In the genomic region with DNA sequence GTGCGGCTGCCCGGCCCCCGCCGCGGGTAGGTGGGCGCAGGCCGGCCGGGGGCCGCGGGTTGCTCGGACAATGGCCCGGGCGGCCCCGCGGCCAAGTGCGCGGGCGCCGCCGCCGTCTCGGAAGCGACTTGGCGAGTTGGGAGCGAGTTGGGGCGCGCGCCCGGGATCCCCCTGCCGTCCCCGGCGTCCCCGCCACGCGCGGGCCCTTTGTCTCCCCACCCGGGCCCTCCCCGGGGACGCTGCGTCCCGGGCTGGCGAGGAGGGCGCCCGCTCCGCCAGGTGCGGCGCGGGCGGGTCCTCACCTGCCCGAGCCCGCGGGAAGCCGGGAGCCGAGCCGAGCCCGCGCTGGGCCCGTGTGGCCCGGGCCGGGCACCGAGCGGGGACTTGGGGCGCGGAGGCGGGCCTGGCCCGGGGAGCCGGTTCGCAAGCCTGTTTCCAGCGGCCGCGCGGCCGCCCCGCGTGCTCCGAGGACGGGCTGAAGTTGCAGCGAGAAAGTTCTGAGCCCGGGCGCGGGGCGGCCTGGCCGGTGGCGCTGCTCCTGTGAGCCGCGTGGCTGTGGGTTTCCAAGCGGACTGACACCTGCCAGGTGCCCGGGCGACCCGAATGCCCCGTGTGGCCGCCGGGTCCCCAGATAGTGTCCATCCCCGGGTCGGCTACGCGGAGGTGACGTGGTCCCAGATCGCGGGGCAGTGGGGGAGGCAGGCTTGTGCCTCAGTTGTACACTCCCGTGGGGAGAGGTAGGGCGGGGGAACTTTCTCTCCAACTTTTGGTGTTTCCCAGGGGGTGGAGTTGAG, we compare ENCODE assay signal across 1 cellular context.
TF ChIP-seq lines count a peak whose summit lies in the region.

No MANE protein-coding gene starts in this region.

TF ChIP-seq in HepG2, 621 proteins besides CTCF, POLR2A, EP300 and RAD21 (continued from another document and continues in another):
- no peak for TF ChIP-seq ATF7 (IDR thresholded peaks at IDR 0.05)
- TF ChIP-seq ATF7 (CRISPR knock-in tag; IDR thresholded peaks at IDR 0.05) = no peak
- peak; percentile 53 for TF ChIP-seq PHF8 (CRISPR knock-in tag; IDR thresholded peaks at IDR 0.05)
- no peak for TF ChIP-seq ZNF577 (CRISPR knock-in tag; IDR thresholded peaks at IDR 0.05; ENCODE audit: borderline replicate concordance, low read depth)
- no peak for TF ChIP-seq ZSCAN29 (CRISPR knock-in tag; conservative IDR thresholded peaks at IDR 0.05)
- no peak for TF ChIP-seq CCDC6 (CRISPR knock-in tag; IDR thresholded peaks at IDR 0.05)
- TF ChIP-seq, protein P1, sequence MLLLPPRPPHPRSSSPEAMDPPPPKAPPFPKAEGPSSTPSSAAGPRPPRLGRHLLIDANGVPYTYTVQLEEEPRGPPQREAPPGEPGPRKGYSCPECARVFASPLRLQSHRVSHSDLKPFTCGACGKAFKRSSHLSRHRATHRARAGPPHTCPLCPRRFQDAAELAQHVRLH (CRISPR knock-in tag; IDR thresholded peaks at IDR 0.05; ENCODE audit: borderline replicate concordance, low read depth) = no peak
- peak; percentile 95 for TF ChIP-seq AGO2 (optimal IDR thresholded peaks at IDR 0.05; ENCODE audit: low read depth, low read length)
- TF ChIP-seq, protein P2, sequence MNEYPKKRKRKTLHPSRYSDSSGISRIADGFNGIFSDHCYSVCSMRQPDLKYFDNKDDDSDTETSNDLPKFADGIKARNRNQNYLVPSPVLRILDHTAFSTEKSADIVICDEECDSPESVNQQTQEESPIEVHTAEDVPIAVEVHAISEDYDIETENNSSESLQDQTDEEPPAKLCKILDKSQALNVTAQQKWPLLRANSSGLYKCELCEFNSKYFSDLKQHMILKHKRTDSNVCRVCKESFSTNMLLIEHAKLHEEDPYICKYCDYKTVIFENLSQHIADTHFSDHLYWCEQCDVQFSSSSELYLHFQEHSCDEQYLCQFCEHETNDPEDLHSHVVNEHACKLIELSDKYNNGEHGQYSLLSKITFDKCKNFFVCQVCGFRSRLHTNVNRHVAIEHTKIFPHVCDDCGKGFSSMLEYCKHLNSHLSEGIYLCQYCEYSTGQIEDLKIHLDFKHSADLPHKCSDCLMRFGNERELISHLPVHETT (CRISPR knock-in tag; conservative IDR thresholded peaks at IDR 0.05) = no peak
- TF ChIP-seq ZC3H4 (CRISPR knock-in tag; IDR thresholded peaks at IDR 0.05; ENCODE audit: borderline replicate concordance) = peak; percentile 85; the same call in 1 of the 2 replicates
- TF ChIP-seq PHB2 (IDR thresholded peaks at IDR 0.05; ENCODE audit: partially characterized antibody) = no peak
- peak; percentile 66 for TF ChIP-seq AGO1 (IDR thresholded peaks at IDR 0.05; ENCODE audit: low read depth, low read length, poor library complexity, severe bottlenecking)
- TF ChIP-seq SETDB1 (CRISPR knock-in tag; IDR thresholded peaks at IDR 0.05; ENCODE audit: borderline replicate concordance) = no peak
- TF ChIP-seq ZNF24 (IDR thresholded peaks at IDR 0.05) = no peak
- TF ChIP-seq, protein P3, sequence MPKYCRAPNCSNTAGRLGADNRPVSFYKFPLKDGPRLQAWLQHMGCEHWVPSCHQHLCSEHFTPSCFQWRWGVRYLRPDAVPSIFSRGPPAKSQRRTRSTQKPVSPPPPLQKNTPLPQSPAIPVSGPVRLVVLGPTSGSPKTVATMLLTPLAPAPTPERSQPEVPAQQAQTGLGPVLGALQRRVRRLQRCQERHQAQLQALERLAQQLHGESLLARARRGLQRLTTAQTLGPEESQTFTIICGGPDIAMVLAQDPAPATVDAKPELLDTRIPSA (CRISPR knock-in tag; IDR thresholded peaks at IDR 0.05; ENCODE audit: borderline replicate concordance) = no peak
- TF ChIP-seq AKAP8 (CRISPR knock-in tag; IDR thresholded peaks at IDR 0.05) = 0 out of 2 replicates have a peak, but pooled peaks have one; percentile 13
- 0 out of 2 replicates have a peak, but pooled peaks have one; percentile 43 for TF ChIP-seq KAT7 (CRISPR knock-in tag; IDR thresholded peaks at IDR 0.05; ENCODE audit: borderline replicate concordance)
- peak; percentile 24; the same call in 1 of the 2 replicates for TF ChIP-seq HES4 (CRISPR knock-in tag; IDR thresholded peaks at IDR 0.05; ENCODE audit: borderline replicate concordance)
- TF ChIP-seq, protein P4, sequence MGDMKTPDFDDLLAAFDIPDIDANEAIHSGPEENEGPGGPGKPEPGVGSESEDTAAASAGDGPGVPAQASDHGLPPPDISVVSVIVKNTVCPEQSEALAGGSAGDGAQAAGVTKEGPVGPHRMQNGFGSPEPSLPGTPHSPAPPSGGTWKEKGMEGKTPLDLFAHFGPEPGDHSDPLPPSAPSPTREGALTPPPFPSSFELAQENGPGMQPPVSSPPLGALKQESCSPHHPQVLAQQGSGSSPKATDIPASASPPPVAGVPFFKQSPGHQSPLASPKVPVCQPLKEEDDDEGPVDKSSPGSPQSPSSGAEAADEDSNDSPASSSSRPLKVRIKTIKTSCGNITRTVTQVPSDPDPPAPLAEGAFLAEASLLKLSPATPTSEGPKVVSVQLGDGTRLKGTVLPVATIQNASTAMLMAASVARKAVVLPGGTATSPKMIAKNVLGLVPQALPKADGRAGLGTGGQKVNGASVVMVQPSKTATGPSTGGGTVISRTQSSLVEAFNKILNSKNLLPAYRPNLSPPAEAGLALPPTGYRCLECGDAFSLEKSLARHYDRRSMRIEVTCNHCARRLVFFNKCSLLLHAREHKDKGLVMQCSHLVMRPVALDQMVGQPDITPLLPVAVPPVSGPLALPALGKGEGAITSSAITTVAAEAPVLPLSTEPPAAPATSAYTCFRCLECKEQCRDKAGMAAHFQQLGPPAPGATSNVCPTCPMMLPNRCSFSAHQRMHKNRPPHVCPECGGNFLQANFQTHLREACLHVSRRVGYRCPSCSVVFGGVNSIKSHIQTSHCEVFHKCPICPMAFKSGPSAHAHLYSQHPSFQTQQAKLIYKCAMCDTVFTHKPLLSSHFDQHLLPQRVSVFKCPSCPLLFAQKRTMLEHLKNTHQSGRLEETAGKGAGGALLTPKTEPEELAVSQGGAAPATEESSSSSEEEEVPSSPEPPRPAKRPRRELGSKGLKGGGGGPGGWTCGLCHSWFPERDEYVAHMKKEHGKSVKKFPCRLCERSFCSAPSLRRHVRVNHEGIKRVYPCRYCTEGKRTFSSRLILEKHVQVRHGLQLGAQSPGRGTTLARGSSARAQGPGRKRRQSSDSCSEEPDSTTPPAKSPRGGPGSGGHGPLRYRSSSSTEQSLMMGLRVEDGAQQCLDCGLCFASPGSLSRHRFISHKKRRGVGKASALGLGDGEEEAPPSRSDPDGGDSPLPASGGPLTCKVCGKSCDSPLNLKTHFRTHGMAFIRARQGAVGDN (CRISPR knock-in tag; IDR thresholded peaks at IDR 0.05) = peak; percentile 60; the same call in 1 of the 2 replicates
- TF ChIP-seq SNAPC2 (CRISPR knock-in tag; IDR thresholded peaks at IDR 0.05) = no peak
- TF ChIP-seq ASH2L (IDR thresholded peaks at IDR 0.05; ENCODE audit: insufficient read length, low read depth, low read length) = peak; percentile 20
- TF ChIP-seq ZNF75D (CRISPR knock-in tag; IDR thresholded peaks at IDR 0.05; ENCODE audit: borderline replicate concordance) = no peak
- TF ChIP-seq, protein P5, sequence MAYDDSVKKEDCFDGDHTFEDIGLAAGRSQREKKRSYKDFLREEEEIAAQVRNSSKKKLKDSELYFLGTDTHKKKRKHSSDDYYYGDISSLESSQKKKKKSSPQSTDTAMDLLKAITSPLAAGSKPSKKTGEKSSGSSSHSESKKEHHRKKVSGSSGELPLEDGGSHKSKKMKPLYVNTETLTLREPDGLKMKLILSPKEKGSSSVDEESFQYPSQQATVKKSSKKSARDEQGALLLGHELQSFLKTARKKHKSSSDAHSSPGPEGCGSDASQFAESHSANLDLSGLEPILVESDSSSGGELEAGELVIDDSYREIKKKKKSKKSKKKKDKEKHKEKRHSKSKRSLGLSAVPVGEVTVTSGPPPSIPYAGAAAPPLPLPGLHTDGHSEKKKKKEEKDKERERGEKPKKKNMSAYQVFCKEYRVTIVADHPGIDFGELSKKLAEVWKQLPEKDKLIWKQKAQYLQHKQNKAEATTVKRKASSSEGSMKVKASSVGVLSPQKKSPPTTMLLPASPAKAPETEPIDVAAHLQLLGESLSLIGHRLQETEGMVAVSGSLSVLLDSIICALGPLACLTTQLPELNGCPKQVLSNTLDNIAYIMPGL (CRISPR knock-in tag; IDR thresholded peaks at IDR 0.05; ENCODE audit: borderline replicate concordance in 1 of 2, low read depth in 1 of 2) = peak in 1 of 2 experiments; percentile 45; a peak in 1 of 4 replicates
- peak; percentile 10; the same call in 1 of the 2 replicates for TF ChIP-seq MIER3 (CRISPR knock-in tag; IDR thresholded peaks at IDR 0.05; ENCODE audit: borderline replicate concordance)
- TF ChIP-seq, protein P6, sequence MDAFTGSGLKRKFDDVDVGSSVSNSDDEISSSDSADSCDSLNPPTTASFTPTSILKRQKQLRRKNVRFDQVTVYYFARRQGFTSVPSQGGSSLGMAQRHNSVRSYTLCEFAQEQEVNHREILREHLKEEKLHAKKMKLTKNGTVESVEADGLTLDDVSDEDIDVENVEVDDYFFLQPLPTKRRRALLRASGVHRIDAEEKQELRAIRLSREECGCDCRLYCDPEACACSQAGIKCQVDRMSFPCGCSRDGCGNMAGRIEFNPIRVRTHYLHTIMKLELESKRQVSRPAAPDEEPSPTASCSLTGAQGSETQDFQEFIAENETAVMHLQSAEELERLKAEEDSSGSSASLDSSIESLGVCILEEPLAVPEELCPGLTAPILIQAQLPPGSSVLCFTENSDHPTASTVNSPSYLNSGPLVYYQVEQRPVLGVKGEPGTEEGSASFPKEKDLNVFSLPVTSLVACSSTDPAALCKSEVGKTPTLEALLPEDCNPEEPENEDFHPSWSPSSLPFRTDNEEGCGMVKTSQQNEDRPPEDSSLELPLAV (CRISPR knock-in tag; conservative IDR thresholded peaks at IDR 0.05; ENCODE audit: low read depth) = 0 out of 2 replicates have a peak, but pooled peaks have one; percentile 31
- no peak for TF ChIP-seq HNF4G (IDR thresholded peaks at IDR 0.05; ENCODE audit: borderline replicate concordance, low read depth, low read length)
- 0 out of 2 replicates have a peak, but pooled peaks have one; percentile 22 for TF ChIP-seq HNF4G (CRISPR knock-in tag; IDR thresholded peaks at IDR 0.05; ENCODE audit: borderline replicate concordance, low read depth)
- TF ChIP-seq, protein P7, sequence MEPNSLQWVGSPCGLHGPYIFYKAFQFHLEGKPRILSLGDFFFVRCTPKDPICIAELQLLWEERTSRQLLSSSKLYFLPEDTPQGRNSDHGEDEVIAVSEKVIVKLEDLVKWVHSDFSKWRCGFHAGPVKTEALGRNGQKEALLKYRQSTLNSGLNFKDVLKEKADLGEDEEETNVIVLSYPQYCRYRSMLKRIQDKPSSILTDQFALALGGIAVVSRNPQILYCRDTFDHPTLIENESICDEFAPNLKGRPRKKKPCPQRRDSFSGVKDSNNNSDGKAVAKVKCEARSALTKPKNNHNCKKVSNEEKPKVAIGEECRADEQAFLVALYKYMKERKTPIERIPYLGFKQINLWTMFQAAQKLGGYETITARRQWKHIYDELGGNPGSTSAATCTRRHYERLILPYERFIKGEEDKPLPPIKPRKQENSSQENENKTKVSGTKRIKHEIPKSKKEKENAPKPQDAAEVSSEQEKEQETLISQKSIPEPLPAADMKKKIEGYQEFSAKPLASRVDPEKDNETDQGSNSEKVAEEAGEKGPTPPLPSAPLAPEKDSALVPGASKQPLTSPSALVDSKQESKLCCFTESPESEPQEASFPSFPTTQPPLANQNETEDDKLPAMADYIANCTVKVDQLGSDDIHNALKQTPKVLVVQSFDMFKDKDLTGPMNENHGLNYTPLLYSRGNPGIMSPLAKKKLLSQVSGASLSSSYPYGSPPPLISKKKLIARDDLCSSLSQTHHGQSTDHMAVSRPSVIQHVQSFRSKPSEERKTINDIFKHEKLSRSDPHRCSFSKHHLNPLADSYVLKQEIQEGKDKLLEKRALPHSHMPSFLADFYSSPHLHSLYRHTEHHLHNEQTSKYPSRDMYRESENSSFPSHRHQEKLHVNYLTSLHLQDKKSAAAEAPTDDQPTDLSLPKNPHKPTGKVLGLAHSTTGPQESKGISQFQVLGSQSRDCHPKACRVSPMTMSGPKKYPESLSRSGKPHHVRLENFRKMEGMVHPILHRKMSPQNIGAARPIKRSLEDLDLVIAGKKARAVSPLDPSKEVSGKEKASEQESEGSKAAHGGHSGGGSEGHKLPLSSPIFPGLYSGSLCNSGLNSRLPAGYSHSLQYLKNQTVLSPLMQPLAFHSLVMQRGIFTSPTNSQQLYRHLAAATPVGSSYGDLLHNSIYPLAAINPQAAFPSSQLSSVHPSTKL (CRISPR knock-in tag; IDR thresholded peaks at IDR 0.05) = no peak
- TF ChIP-seq ZNF260 (CRISPR knock-in tag; IDR thresholded peaks at IDR 0.05; ENCODE audit: borderline replicate concordance, low read depth) = no peak
- no peak for TF ChIP-seq ZNF749 (CRISPR knock-in tag; IDR thresholded peaks at IDR 0.05; ENCODE audit: borderline replicate concordance)
- no peak for TF ChIP-seq CC2D1A (CRISPR knock-in tag; IDR thresholded peaks at IDR 0.05)
- peak; percentile 89 for TF ChIP-seq RBFOX2 (IDR thresholded peaks at IDR 0.05; ENCODE audit: low read depth, low read length)
- no peak for TF ChIP-seq SNRNP70 (IDR thresholded peaks at IDR 0.05; ENCODE audit: low read depth, low read length)
- TF ChIP-seq KDM2A (CRISPR knock-in tag; IDR thresholded peaks at IDR 0.05; ENCODE audit: borderline replicate concordance, low read depth) = peak; percentile 10; the same call in 1 of the 2 replicates
- TF ChIP-seq, protein P8, sequence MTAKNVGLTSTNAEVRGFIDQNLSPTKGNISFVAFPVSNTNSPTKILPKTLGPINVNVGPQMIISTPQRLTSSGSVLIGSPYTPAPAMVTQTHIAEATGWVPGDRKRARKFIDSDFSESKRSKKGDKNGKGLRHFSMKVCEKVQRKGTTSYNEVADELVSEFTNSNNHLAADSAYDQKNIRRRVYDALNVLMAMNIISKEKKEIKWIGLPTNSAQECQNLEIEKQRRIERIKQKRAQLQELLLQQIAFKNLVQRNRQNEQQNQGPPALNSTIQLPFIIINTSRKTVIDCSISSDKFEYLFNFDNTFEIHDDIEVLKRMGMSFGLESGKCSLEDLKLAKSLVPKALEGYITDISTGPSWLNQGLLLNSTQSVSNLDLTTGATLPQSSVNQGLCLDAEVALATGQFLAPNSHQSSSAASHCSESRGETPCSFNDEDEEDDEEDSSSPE (CRISPR knock-in tag; IDR thresholded peaks at IDR 0.05) = 0 out of 2 replicates have a peak, but pooled peaks have one; percentile 22
- 0 out of 2 replicates have a peak, but pooled peaks have one; percentile 15 for TF ChIP-seq ARNTL (CRISPR knock-in tag; IDR thresholded peaks at IDR 0.05)
- TF ChIP-seq AHR (CRISPR knock-in tag; IDR thresholded peaks at IDR 0.05) = 0 out of 2 replicates have a peak, but pooled peaks have one; percentile 23
- no peak for TF ChIP-seq ZNF224 (CRISPR knock-in tag; IDR thresholded peaks at IDR 0.05)
- TF ChIP-seq SAP130 (CRISPR knock-in tag; IDR thresholded peaks at IDR 0.05; ENCODE audit: low read depth) = peak; percentile 9; the same call in 1 of the 2 replicates
- peak; percentile 73; the same call in 1 of the 2 replicates for TF ChIP-seq ZNF703 (CRISPR knock-in tag; IDR thresholded peaks at IDR 0.05; ENCODE audit: borderline replicate concordance)
